9 cellular contexts compared by ENCODE assay signal in the genomic region with DNA sequence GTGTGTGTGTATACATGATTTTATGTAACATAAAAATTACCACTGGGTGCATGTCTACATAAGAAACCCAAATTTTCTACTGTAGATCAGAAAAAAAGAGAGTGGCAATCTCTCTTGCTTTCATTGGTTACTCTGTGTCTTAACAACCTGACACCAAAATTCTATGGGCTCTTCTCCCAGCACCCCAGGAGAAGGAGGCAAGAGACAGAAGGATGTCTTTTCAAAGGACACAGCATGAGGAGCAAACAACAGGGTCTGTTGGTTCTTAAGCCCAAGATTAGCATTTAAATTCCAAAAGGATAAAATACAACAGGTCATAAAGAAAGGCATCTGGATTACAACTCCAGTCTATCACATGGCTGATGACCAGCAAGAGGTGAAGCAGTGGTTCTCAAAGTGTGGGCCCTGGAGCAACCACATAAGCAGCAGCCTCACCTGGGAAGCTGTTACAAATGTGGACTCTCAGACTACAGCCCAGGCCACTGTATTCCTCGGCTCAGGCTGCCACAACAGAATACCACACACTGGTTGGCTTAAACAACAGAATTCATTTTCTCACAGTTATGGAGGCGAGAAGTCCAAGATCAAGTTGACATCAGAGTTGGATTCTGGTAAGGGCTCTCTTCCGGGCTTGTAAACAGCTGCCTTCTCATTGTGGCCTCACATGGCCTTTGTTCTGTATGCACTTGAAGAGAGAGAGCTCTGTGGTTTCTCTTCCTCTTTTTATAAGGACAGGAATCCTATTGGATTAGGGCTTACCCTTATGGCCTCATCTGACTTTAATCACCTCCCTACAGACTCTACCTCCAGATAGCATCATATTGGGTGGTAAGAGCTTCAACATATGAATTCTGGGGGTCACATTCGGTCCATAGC.
DNase-seq lines count a peak whose midpoint lies in the region; ATAC-seq and TF ChIP-seq lines count a peak whose summit lies in the region.
"Had no signal": no experiment of that assay in that cellular context is flagged by ENCODE, and none has a peak within 500 bp of the region (broad histone marks: within the 10 kb centered on the region; RNA-seq: fewer than 3 reads in every experiment).

No MANE protein-coding gene starts in this region.

- H3K27me3 Mint-ChIP-seq in activated naive CD8-positive, alpha-beta T cell treated with anti-CD3 and anti-CD28 coated beads, Interleukin-2, amount 10 ng/mL, durations not matched to agents 7 days and 5 days: no peaks in the 10 kb centered on the region
- no peaks in the 10 kb centered on the region for H3K27me3 Mint-ChIP-seq in activated naive CD8-positive, alpha-beta T cell treated with anti-CD3 and anti-CD28 coated beads for 36 hours
- H3K27me3 Mint-ChIP-seq: progenitor cell of endocrine pancreas had no signal

- no peak overlapping the region for H3K27ac Mint-ChIP-seq in activated naive CD8-positive, alpha-beta T cell treated with anti-CD3 and anti-CD28 coated beads, Interleukin-2, amount 10 ng/mL, durations not matched to agents 7 days and 5 days
- H3K27ac Mint-ChIP-seq in activated naive CD8-positive, alpha-beta T cell treated with anti-CD3 and anti-CD28 coated beads for 36 hours: no peak overlapping the region
- H3K27ac Mint-ChIP-seq: progenitor cell of endocrine pancreas had no signal

- no peak overlapping the region for H3K4me3 Mint-ChIP-seq in activated naive CD8-positive, alpha-beta T cell treated with anti-CD3 and anti-CD28 coated beads, Interleukin-2, amount 10 ng/mL, durations not matched to agents 7 days and 5 days
- H3K4me3 Mint-ChIP-seq in activated naive CD8-positive, alpha-beta T cell treated with anti-CD3 and anti-CD28 coated beads for 36 hours: no peak overlapping the region

- H3K4me3 ChIP-seq in upper lobe of right lung: no peak overlapping the region
- H3K4me3 ChIP-seq in thyroid gland (replicated peaks in 1 of 3): no peak overlapping the region

- peaks cover 1% of the 10 kb centered on the region for H3K36me3 Mint-ChIP-seq in activated naive CD8-positive, alpha-beta T cell treated with anti-CD3 and anti-CD28 coated beads, Interleukin-2, amount 10 ng/mL, durations not matched to agents 7 days and 5 days
- peaks cover 5% of the 10 kb centered on the region for H3K36me3 Mint-ChIP-seq in activated naive CD8-positive, alpha-beta T cell treated with anti-CD3 and anti-CD28 coated beads for 36 hours

- peaks cover 11% of the 10 kb centered on the region for H3K4me1 Mint-ChIP-seq in activated naive CD8-positive, alpha-beta T cell treated with anti-CD3 and anti-CD28 coated beads, Interleukin-2, amount 10 ng/mL, durations not matched to agents 7 days and 5 days
- H3K4me1 Mint-ChIP-seq in activated naive CD8-positive, alpha-beta T cell treated with anti-CD3 and anti-CD28 coated beads for 36 hours: peaks cover 18% of the 10 kb centered on the region

- POLR2A ChIA-PET in activated naive CD8-positive, alpha-beta T cell treated with anti-CD3 and anti-CD28 coated beads, Interleukin-2, amount 10 ng/mL, durations not matched to agents 7 days and 5 days (lab: Charles Lee): no interaction called here

- H3K27me3 ChIP-seq in upper lobe of right lung (no peaks in the 10 kb centered on the region), thyroid gland (no peaks in the 10 kb centered on the region)

- H3K36me3 ChIP-seq in upper lobe of right lung: no peaks in the 10 kb centered on the region
- H3K36me3 ChIP-seq in thyroid gland: no peaks in the 10 kb centered on the region

- 60 to 75% methylated on average over 4 of the region's 4 CpGs for WGBS in thyroid gland, 2 donors

- intact Hi-C loops in upper lobe of right lung (cut with DNase I): no loop called here
- intact Hi-C loops in thyroid gland (cut with DNase I): no loop called here

- H3K9me3 ChIP-seq in upper lobe of right lung: no peaks in the 10 kb centered on the region
- H3K9me3 ChIP-seq in thyroid gland: no peaks in the 10 kb centered on the region

- TF ChIP-seq POLR2A in thyroid gland (IDR thresholded peaks at IDR 0.05): no peak

- H3K4me1 ChIP-seq in upper lobe of right lung: no peaks in the 10 kb centered on the region
- H3K4me1 ChIP-seq in thyroid gland: no peaks in the 10 kb centered on the region

- peak; percentile 6 for ATAC-seq in activated naive CD8-positive, alpha-beta T cell treated with anti-CD3 and anti-CD28 coated beads, Interleukin-2, amount 10 ng/mL, durations not matched to agents 7 days and 5 days (ENCODE audit: low read depth)
- ATAC-seq in HG03108 (IDR thresholded peaks at IDR 0.05; ENCODE audit: unreplicated experiment) (peak; percentile 73), upper lobe of right lung (peak; percentile 91), SK-N-SH treated with all-trans-retinoic acid at 6 μM for 48 hours (no peak)

- peaks cover 4% of the 10 kb centered on the region for H3K9me3 Mint-ChIP-seq in activated naive CD8-positive, alpha-beta T cell treated with anti-CD3 and anti-CD28 coated beads, Interleukin-2, amount 10 ng/mL, durations not matched to agents 7 days and 5 days
- H3K9me3 Mint-ChIP-seq in activated naive CD8-positive, alpha-beta T cell treated with anti-CD3 and anti-CD28 coated beads for 36 hours: peaks cover 4% of the 10 kb centered on the region

- TF ChIP-seq CTCF in upper lobe of right lung (IDR thresholded peaks at IDR 0.05) (no peak), thyroid gland (IDR thresholded peaks at IDR 0.05) (no peak)

- no peak for DNase-seq in activated naive CD8-positive, alpha-beta T cell treated with anti-CD3 and anti-CD28 coated beads, Interleukin-2, amount 10 ng/mL, durations not matched to agents 7 days and 5 days
- no peak for DNase-seq in activated naive CD8-positive, alpha-beta T cell treated with anti-CD3 and anti-CD28 coated beads for 36 hours
- DNase-seq in RPMI7951 (ENCODE audit: low read depth) (peak; percentile 60), upper lobe of right lung (no peak), thyroid gland (no peak), substantia nigra (lab: John Stamatoyannopoulos, UW) (no peak)

- H3K27ac ChIP-seq in upper lobe of right lung: no peak overlapping the region
- H3K27ac ChIP-seq in thyroid gland: no peak overlapping the region
- H3K27ac ChIP-seq in substantia nigra (ENCODE audit: low read depth, low read length, poor library complexity, severe bottlenecking): no peak overlapping the region

TF ChIP-seq in SK-N-SH treated with all-trans-retinoic acid at 6 μM for 48 hours, 23 proteins besides CTCF, POLR2A, EP300 and RAD21 (continues in another document):
- TF ChIP-seq ZFP3 (CRISPR knock-in tag; IDR thresholded peaks at IDR 0.05): no peak
- TF ChIP-seq, protein P1, sequence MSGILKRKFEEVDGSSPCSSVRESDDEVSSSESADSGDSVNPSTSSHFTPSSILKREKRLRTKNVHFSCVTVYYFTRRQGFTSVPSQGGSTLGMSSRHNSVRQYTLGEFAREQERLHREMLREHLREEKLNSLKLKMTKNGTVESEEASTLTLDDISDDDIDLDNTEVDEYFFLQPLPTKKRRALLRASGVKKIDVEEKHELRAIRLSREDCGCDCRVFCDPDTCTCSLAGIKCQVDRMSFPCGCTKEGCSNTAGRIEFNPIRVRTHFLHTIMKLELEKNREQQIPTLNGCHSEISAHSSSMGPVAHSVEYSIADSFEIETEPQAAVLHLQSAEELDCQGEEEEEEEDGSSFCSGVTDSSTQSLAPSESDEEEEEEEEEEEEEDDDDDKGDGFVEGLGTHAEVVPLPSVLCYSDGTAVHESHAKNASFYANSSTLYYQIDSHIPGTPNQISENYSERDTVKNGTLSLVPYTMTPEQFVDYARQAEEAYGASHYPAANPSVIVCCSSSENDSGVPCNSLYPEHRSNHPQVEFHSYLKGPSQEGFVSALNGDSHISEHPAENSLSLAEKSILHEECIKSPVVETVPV (CRISPR knock-in tag; IDR thresholded peaks at IDR 0.05): no peak
- TF ChIP-seq ZC3H10 (CRISPR knock-in tag; IDR thresholded peaks at IDR 0.05): no peak
- no peak for TF ChIP-seq BACH2 (CRISPR knock-in tag; IDR thresholded peaks at IDR 0.05; ENCODE audit: borderline replicate concordance)
- no peak for TF ChIP-seq ARNTL (CRISPR knock-in tag; IDR thresholded peaks at IDR 0.05; ENCODE audit: borderline replicate concordance, low read depth)
- TF ChIP-seq ZFP30 (CRISPR knock-in tag; IDR thresholded peaks at IDR 0.05): no peak
- TF ChIP-seq, protein P2, sequence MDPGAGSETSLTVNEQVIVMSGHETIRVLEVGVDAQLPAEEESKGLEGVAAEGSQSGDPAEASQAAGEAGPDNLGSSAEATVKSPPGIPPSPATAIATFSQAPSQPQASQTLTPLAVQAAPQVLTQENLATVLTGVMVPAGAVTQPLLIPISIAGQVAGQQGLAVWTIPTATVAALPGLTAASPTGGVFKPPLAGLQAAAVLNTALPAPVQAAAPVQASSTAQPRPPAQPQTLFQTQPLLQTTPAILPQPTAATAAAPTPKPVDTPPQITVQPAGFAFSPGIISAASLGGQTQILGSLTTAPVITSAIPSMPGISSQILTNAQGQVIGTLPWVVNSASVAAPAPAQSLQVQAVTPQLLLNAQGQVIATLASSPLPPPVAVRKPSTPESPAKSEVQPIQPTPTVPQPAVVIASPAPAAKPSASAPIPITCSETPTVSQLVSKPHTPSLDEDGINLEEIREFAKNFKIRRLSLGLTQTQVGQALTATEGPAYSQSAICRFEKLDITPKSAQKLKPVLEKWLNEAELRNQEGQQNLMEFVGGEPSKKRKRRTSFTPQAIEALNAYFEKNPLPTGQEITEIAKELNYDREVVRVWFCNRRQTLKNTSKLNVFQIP (CRISPR knock-in tag; IDR thresholded peaks at IDR 0.05; ENCODE audit: borderline replicate concordance, low read depth): no peak
- TF ChIP-seq ESRRG (CRISPR knock-in tag; IDR thresholded peaks at IDR 0.05): no peak
- no peak for TF ChIP-seq OSR1 (CRISPR knock-in tag; IDR thresholded peaks at IDR 0.05)
- TF ChIP-seq CSDC2 (CRISPR knock-in tag; IDR thresholded peaks at IDR 0.05): no peak
